ENCODE assay signal across 13 cellular contexts in the genomic region with DNA sequence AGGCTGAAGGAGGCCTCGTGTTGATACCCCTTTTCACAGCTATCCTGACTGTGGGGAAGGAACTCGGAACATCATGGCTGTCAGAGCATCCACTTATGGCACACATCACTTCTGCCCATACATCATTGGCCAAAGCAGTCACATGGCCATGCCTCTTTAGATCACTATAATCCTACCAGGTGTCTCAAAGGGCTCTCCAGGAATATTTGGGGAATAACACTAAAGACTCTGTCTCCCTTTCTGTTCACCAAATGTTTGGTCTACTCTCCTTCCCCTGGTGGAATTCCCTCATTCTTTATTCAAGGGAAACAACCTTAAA. TPM values are rescaled to one million over a fixed set of nuclear protein-coding genes. Genes with fewer than 3 reads are reported as not detected.
DNase-seq lines count a peak whose midpoint lies in the region; ATAC-seq and TF ChIP-seq lines count a peak whose summit lies in the region.
"Had no signal": no experiment of that assay in that cellular context is flagged by ENCODE, and none has a peak within 500 bp of the region (broad histone marks: within the 10 kb centered on the region; RNA-seq: fewer than 3 reads in every experiment).

No MANE protein-coding gene starts in this region.

- TF ChIP-seq POLR2A in transverse colon (IDR thresholded peaks at IDR 0.05) (no peak), adrenal gland (IDR thresholded peaks at IDR 0.05) (no peak)

- H3K36me3 ChIP-seq in transverse colon (no peaks in the 10 kb centered on the region), adrenal gland (replicated peaks in 1 of 2) (peaks cover 0 to 7% of the 10 kb centered on the region in 2 donors)

- intact Hi-C loops in activated CD4-positive, alpha-beta T cell treated with anti-CD3 and anti-CD28 coated beads, Interleukin-2, amount 10 ng/mL, durations not matched to agents 24 days and 14 days (cut with micrococcal nuclease), result no loop called here
- intact Hi-C loops in transverse colon (cut with DNase I; ENCODE audit: low total_unique reads), result loop anchor here (1.0 to 10.0 kb wide), 4 partner anchors 29 to 968 kb away; no protein-coding TSS in a partner anchor
- intact Hi-C loops in adrenal gland (cut with DNase I), result loop anchor here in 1 of 2 donors (10.0 kb wide), 1 partner anchor 368 kb away; no protein-coding TSS in a partner anchor

- TF ChIP-seq CTCF in brain (conservative IDR thresholded peaks at IDR 0.05) (no peak), transverse colon (IDR thresholded peaks at IDR 0.05) (no peak), adrenal gland (IDR thresholded peaks at IDR 0.05) (no peak)

- TF ChIP-seq EP300 in transverse colon (IDR thresholded peaks at IDR 0.05; ENCODE audit: low read depth), result no peak

- ATAC-seq in natural killer cell treated with Interleukin-12 subunit alpha and Interleukin-12 subunit beta and Interleukin-15 and Interleukin-18, amount 100 ng/mL, for 72 hours, result no peak
- no peak for ATAC-seq in GM19452 (IDR thresholded peaks at IDR 0.05; ENCODE audit: unreplicated experiment)
- ATAC-seq: A549 had no signal

- peaks cover 44% of the 10 kb centered on the region for H3K36me3 Mint-ChIP-seq in activated CD4-positive, alpha-beta T cell treated with anti-CD3 and anti-CD28 coated beads, Interleukin-2, amount 10 ng/mL, durations not matched to agents 24 days and 14 days (ENCODE audit: low read depth)
- H3K36me3 Mint-ChIP-seq in brain, result peaks cover 10% of the 10 kb centered on the region
- peaks cover 20% of the 10 kb centered on the region for H3K36me3 Mint-ChIP-seq in natural killer cell treated with Interleukin-12 subunit alpha and Interleukin-12 subunit beta and Interleukin-15 and Interleukin-18, amount 100 ng/mL, for 72 hours

- H3K9me3 ChIP-seq in transverse colon, result no peaks in the 10 kb centered on the region
- no peaks in the 10 kb centered on the region for H3K9me3 ChIP-seq in adrenal gland (replicated peaks in 1 of 3)
- H3K9me3 ChIP-seq: A549 had no signal

- no peaks in the 10 kb centered on the region for H3K27me3 ChIP-seq in transverse colon
- no peaks in the 10 kb centered on the region for H3K27me3 ChIP-seq in adrenal gland

- in situ Hi-C loops in transverse colon (cut with MboI; ENCODE audit: low pct_ligation_motif_present in 1 of 4, low pct_unique_long_range_greater_than_20kb in 1 of 4, low sequenced_read_pairs in 3 of 4), result loop anchor here in 3 of 4 donors (10.0 to 25.0 kb wide), 6 partner anchors 98 to 525 kb away; a partner anchor contains a TSS

- H3K27ac Mint-ChIP-seq in activated CD4-positive, alpha-beta T cell treated with anti-CD3 and anti-CD28 coated beads, Interleukin-2, amount 10 ng/mL, durations not matched to agents 24 days and 14 days, result no peak overlapping the region
- H3K27ac Mint-ChIP-seq in brain, result peak overlapping the region in 4 of 5 experiments; percentile 78 to 98 (median 90)
- peak overlapping the region; percentile 3 to 52 for H3K27ac Mint-ChIP-seq in natural killer cell treated with Interleukin-12 subunit alpha and Interleukin-12 subunit beta and Interleukin-15 and Interleukin-18, amount 100 ng/mL, for 72 hours

- H3K4me1 Mint-ChIP-seq in activated CD4-positive, alpha-beta T cell treated with anti-CD3 and anti-CD28 coated beads, Interleukin-2, amount 10 ng/mL, durations not matched to agents 24 days and 14 days, result peaks cover 27% of the 10 kb centered on the region
- H3K4me1 Mint-ChIP-seq in brain, result peaks cover 11% of the 10 kb centered on the region
- H3K4me1 Mint-ChIP-seq in natural killer cell treated with Interleukin-12 subunit alpha and Interleukin-12 subunit beta and Interleukin-15 and Interleukin-18, amount 100 ng/mL, for 72 hours (ENCODE audit: low read depth in 2 of 2), result peaks cover 22 to 28% of the 10 kb centered on the region in 2 donors

- DNase-seq in activated CD4-positive, alpha-beta T cell treated with anti-CD3 and anti-CD28 coated beads, Interleukin-2, amount 10 ng/mL, durations not matched to agents 24 days and 14 days, result no peak
- no peak for DNase-seq in activated CD4-positive, alpha-beta T cell treated with anti-CD3 and anti-CD28 coated beads, Interleukin-2, amount 50 U/mL, for 1 hour
- DNase-seq in natural killer cell treated with Interleukin-12 subunit alpha and Interleukin-12 subunit beta and Interleukin-15 and Interleukin-18, amount 100 ng/mL, for 72 hours (ENCODE audit: low spot score), result no peak
- DNase-seq in transverse colon (no peak), NCI-H2171 treated with DMSO at 0.1 percent for 48 hours (lab: John Stamatoyannopoulos, UW) (no peak), adrenal gland (no peak)
- DNase-seq: NCI-H1417; NCI-H524 treated with DMSO at 0.1 percent for 48 hours; stimulated activated CD4-positive, alpha-beta T cell treated with anti-CD3 and anti-CD28 coated beads, Interleukin-2, amount 100 ng/mL, for 24 hours had no signal

- peak overlapping the region; percentile 38 for H3K4me3 Mint-ChIP-seq in activated CD4-positive, alpha-beta T cell treated with anti-CD3 and anti-CD28 coated beads, Interleukin-2, amount 10 ng/mL, durations not matched to agents 24 days and 14 days
- peak overlapping the region; percentile 65 to 96 (median 94) for H3K4me3 Mint-ChIP-seq in brain
- peak overlapping the region; percentile 32 for H3K4me3 Mint-ChIP-seq in natural killer cell treated with Interleukin-12 subunit alpha and Interleukin-12 subunit beta and Interleukin-15 and Interleukin-18, amount 100 ng/mL, for 72 hours

- H3K27me3 Mint-ChIP-seq in activated CD4-positive, alpha-beta T cell treated with anti-CD3 and anti-CD28 coated beads, Interleukin-2, amount 10 ng/mL, durations not matched to agents 24 days and 14 days, result peaks cover 2% of the 10 kb centered on the region
- peaks cover 62% of the 10 kb centered on the region for H3K27me3 Mint-ChIP-seq in brain
- H3K27me3 Mint-ChIP-seq in natural killer cell treated with Interleukin-12 subunit alpha and Interleukin-12 subunit beta and Interleukin-15 and Interleukin-18, amount 100 ng/mL, for 72 hours, result no peaks in the 10 kb centered on the region

- H3K9me3 Mint-ChIP-seq in activated CD4-positive, alpha-beta T cell treated with anti-CD3 and anti-CD28 coated beads, Interleukin-2, amount 10 ng/mL, durations not matched to agents 24 days and 14 days, result no peaks in the 10 kb centered on the region
- H3K9me3 Mint-ChIP-seq in brain, result peaks cover 3 to 26% (median 10%) of the 10 kb centered on the region in 5 experiments
- H3K9me3 Mint-ChIP-seq in natural killer cell treated with Interleukin-12 subunit alpha and Interleukin-12 subunit beta and Interleukin-15 and Interleukin-18, amount 100 ng/mL, for 72 hours, result peaks cover 3% of the 10 kb centered on the region

- H3K27ac ChIP-seq in transverse colon (peak overlapping the region; percentile 99 to 100 (median 99)), adrenal gland (peak overlapping the region in 2 of 5 donors; percentile 99 to 100)

- H3K4me3 ChIP-seq in transverse colon (no peak overlapping the region), adrenal gland (no peak overlapping the region)
- H3K4me3 ChIP-seq: A549, coronary artery had no signal

- WGBS in transverse colon (ENCODE audit: low coverage in 1 of 2), 2 donors, result 70% methylated on average over 2 of the region's 2 CpGs; no CpG with 5 or more reads in 1 of the 2 donors
- 80 to 100% (median 95%) methylated on average over 2 of the region's 2 CpGs for WGBS in adrenal gland, 4 donors

- H3K4me1 ChIP-seq in transverse colon, result peaks cover 0 to 10% (median 8%) of the 10 kb centered on the region in 4 donors
- H3K4me1 ChIP-seq in adrenal gland (replicated peaks in 1 of 2), result peaks cover 4 to 16% of the 10 kb centered on the region in 2 donors

RNA-seq across cellular contexts. Expression of a gene that starts 3.0 kb away (rescaled TPM):
- 51.6 and 52.6 TPM in 2 replicates for total RNA-seq in activated CD4-positive, alpha-beta T cell treated with anti-CD3 and anti-CD28 coated beads, Interleukin-2, amount 10 ng/mL, durations not matched to agents 24 days and 14 days
- polyA plus RNA-seq in brain (ENCODE audit: insufficient read depth, low read depth, low replicate concordance), result 109 TPM
- 10 to 100 TPM; 62.2 to 90.1 TPM for total RNA-seq in natural killer cell treated with Interleukin-12 subunit alpha and Interleukin-12 subunit beta and Interleukin-15 and Interleukin-18, amount 100 ng/mL, for 72 hours
- total RNA-seq in transverse colon, result 100 to 1,000 TPM; 315 to 440 (median 376) TPM
- 100 to 1,000 TPM in 1 of 8 donors, 10 to 100 TPM in 7; 37.8 to 250 (median 74.2) TPM for total RNA-seq in adrenal gland
- 10 to 100 TPM; 35.9 to 54.9 (median 43.1) TPM for polyA plus RNA-seq in adrenal gland

Comparison
In these comparisons a context has a peak if more than half of its experiments do, and no peak if none do; other contexts are left out.
1. H3K4me3 Mint-ChIP-seq: peak in every context shown above with its lines; median percentile 94 in brain; 38 in activated CD4-positive, alpha-beta T cell treated with anti-CD3 and anti-CD28 coated beads, Interleukin-2, amount 10 ng/mL, durations not matched to agents 24 days and 14 days; 32 in natural killer cell treated with Interleukin-12 subunit alpha and Interleukin-12 subunit beta and Interleukin-15 and Interleukin-18, amount 100 ng/mL, for 72 hours.